9 cellular contexts compared by ENCODE assay signal in genomic region chrX:120697053-120697452, GRCh38.
DNase-seq lines count a peak whose midpoint lies in the region; ATAC-seq and TF ChIP-seq lines count a peak whose summit lies in the region.
"Had no signal": no experiment of that assay in that cellular context is flagged by ENCODE, and none has a peak within 500 bp of the region (broad histone marks: within the 10 kb centered on the region; RNA-seq: fewer than 3 reads in every experiment).

No MANE protein-coding gene starts in this region.

- no peaks in the 10 kb centered on the region for H3K27me3 Mint-ChIP-seq in activated T-helper 1 cell treated with anti-CD3 and anti-CD28 coated beads, Interleukin-12 subunit alpha, Interleukin-12 subunit beta, Interleukin-2, Interleukin-4 antibody, amounts not matched to agents 30 ng/mL and 10 ng/mL and 1 ng/mL, durations not matched to agents 14 hours and 24 hours and 36 hours (ENCODE audit: insufficient read depth)
- H3K27me3 Mint-ChIP-seq: type B pancreatic cell had no signal

- ATAC-seq in GM19467 (IDR thresholded peaks at IDR 0.05; ENCODE audit: unreplicated experiment) (peak; percentile 84), HG03139 (IDR thresholded peaks at IDR 0.05; ENCODE audit: unreplicated experiment) (peak; percentile 47)

- peaks cover 18% of the 10 kb centered on the region for H3K36me3 Mint-ChIP-seq in activated T-helper 1 cell treated with anti-CD3 and anti-CD28 coated beads, Interleukin-12 subunit alpha, Interleukin-12 subunit beta, Interleukin-2, Interleukin-4 antibody, amounts not matched to agents 30 ng/mL and 10 ng/mL and 1 ng/mL, durations not matched to agents 14 hours and 24 hours and 36 hours (ENCODE audit: low read depth)
- H3K36me3 Mint-ChIP-seq: type B pancreatic cell had no signal

- H3K27ac Mint-ChIP-seq in activated T-helper 1 cell treated with anti-CD3 and anti-CD28 coated beads, Interleukin-12 subunit alpha, Interleukin-12 subunit beta, Interleukin-2, Interleukin-4 antibody, amounts not matched to agents 30 ng/mL and 10 ng/mL and 1 ng/mL, durations not matched to agents 14 hours and 24 hours and 36 hours, result peak overlapping the region; percentile 93
- H3K27ac Mint-ChIP-seq: type B pancreatic cell had no signal

- TF ChIP-seq CTCF in GM10266 (IDR thresholded peaks at IDR 0.05; ENCODE audit: control insufficient read depth, insufficient read depth, low read depth, missing control alignments), result no peak

- H3K4me3 Mint-ChIP-seq in activated T-helper 1 cell treated with anti-CD3 and anti-CD28 coated beads, Interleukin-12 subunit alpha, Interleukin-12 subunit beta, Interleukin-2, Interleukin-4 antibody, amounts not matched to agents 30 ng/mL and 10 ng/mL and 1 ng/mL, durations not matched to agents 14 hours and 24 hours and 36 hours, result peak overlapping the region; percentile 38
- H3K4me3 Mint-ChIP-seq: type B pancreatic cell had no signal

- peaks cover 27% of the 10 kb centered on the region for H3K9me3 Mint-ChIP-seq in activated T-helper 1 cell treated with anti-CD3 and anti-CD28 coated beads, Interleukin-12 subunit alpha, Interleukin-12 subunit beta, Interleukin-2, Interleukin-4 antibody, amounts not matched to agents 30 ng/mL and 10 ng/mL and 1 ng/mL, durations not matched to agents 14 hours and 24 hours and 36 hours
- H3K9me3 Mint-ChIP-seq: type B pancreatic cell had no signal

- peak; percentile 2 for DNase-seq in GM10266 (ENCODE audit: extremely low spot score)
- DNase-seq in activated T-helper 1 cell treated with anti-CD3 and anti-CD28 coated beads, Interleukin-12 subunit alpha, Interleukin-12 subunit beta, Interleukin-2, Interleukin-4 antibody, amounts not matched to agents 30 ng/mL and 10 ng/mL and 1 ng/mL, durations not matched to agents 14 hours and 24 hours and 36 hours (ENCODE audit: low spot score), result peak; percentile 62
- DNase-seq in GOT3 (lab: John Stamatoyannopoulos, UW), result no peak
- DNase-seq in GM19240 (ENCODE audit: insufficient read length, low spot score), result no peak
- DNase-seq in AG08395 (ENCODE audit: low spot score), result no peak
- DNase-seq in NCI-H526 treated with DMSO at 0.1 percent for 48 hours (lab: John Stamatoyannopoulos, UW), result no peak

- peaks cover 21% of the 10 kb centered on the region for H3K4me1 Mint-ChIP-seq in activated T-helper 1 cell treated with anti-CD3 and anti-CD28 coated beads, Interleukin-12 subunit alpha, Interleukin-12 subunit beta, Interleukin-2, Interleukin-4 antibody, amounts not matched to agents 30 ng/mL and 10 ng/mL and 1 ng/mL, durations not matched to agents 14 hours and 24 hours and 36 hours (ENCODE audit: low read depth)

- intact Hi-C loops in activated T-helper 1 cell treated with anti-CD3 and anti-CD28 coated beads, Interleukin-12 subunit alpha, Interleukin-12 subunit beta, Interleukin-2, Interleukin-4 antibody, amounts not matched to agents 30 ng/mL and 10 ng/mL and 1 ng/mL, durations not matched to agents 14 hours and 24 hours and 36 hours (cut with micrococcal nuclease), result loop anchor here (1.0 to 5.0 kb wide), 6 partner anchors 20 to 610 kb away; partner anchors contain the start of gene C1GALT1C1

Comparison
In these comparisons a context has a peak if more than half of its experiments do, and no peak if none do; other contexts are left out.
1. DNase-seq: peak in GM10266 (single experiment) and activated T-helper 1 cell treated with anti-CD3 and anti-CD28 coated beads, Interleukin-12 subunit alpha, Interleukin-12 subunit beta, Interleukin-2, Interleukin-4 antibody, amounts not matched to agents 30 ng/mL and 10 ng/mL and 1 ng/mL, durations not matched to agents 14 hours and 24 hours and 36 hours (single experiment); none in GOT3 (single experiment), GM19240 (single experiment), AG08395 (single experiment) and NCI-H526 treated with DMSO at 0.1 percent for 48 hours (single experiment).